In the genomic region with DNA sequence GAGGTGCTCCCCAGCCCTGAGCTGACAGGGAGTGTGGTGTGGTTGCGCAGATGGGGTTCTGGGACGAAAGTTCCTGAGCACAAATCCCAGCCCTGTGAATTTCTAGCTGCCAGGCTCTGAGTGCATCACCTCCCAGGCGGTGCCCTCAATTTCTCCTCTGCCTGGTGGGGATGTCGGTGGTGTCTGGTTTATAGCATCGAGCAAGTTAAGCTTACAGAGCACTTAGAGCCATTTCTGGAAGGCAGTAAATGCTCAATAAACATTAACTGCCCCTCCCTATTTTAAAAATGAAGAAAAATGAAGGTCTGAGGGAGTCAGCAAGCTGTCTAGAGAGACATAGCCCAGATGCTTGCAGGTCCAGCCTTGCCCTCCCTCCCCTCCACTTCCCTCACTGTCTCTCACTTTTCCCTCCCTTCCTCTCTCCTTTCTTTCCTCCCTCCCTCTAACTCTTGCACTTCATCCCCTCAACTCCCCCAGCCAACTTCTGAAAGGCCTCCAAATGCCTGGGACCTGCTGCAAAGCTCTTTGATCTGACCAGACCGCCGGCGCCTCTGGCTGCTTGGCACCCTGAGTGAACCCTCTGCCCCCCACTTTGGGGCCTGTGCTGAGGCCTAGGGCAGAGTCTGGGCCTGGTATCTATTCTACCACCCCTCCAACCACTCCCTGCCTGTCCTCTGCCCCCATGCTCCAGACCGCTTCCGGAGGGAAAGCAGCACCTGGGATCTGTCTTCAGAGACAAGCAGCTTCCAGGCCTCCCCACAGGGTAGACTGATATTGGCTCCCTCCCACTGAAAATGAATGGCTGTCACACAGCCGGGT, we compare ENCODE assay signal across 1 cellular context.
TF ChIP-seq lines count a peak whose summit lies in the region.

No MANE protein-coding gene starts in this region.

TF ChIP-seq in HepG2, 621 proteins besides CTCF, POLR2A, EP300 and RAD21 (continued from another document and continues in another):
- TF ChIP-seq, protein P1, sequence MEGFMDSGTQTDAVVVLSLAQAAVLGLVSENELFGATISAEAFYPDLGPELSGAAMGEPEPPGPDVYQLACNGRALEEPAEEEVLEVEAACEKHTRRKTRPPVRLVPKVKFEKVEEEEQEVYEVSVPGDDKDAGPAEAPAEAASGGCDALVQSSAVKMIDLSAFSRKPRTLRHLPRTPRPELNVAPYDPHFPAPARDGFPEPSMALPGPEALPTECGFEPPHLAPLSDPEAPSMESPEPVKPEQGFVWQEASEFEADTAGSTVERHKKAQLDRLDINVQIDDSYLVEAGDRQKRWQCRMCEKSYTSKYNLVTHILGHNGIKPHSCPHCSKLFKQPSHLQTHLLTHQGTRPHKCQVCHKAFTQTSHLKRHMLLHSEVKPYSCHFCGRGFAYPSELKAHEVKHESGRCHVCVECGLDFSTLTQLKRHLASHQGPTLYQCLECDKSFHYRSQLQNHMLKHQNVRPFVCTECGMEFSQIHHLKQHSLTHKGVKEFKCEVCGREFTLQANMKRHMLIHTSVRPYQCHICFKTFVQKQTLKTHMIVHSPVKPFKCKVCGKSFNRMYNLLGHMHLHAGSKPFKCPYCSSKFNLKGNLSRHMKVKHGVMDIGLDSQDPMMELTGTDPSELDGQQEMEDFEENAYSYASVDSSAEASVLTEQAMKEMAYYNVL (CRISPR knock-in tag; IDR thresholded peaks at IDR 0.05; ENCODE audit: borderline replicate concordance), result peak; percentile 94
- TF ChIP-seq TBX3 (IDR thresholded peaks at IDR 0.05; ENCODE audit: borderline replicate concordance), result peak; percentile 32; the same call in 1 of the 2 replicates
- no peak for TF ChIP-seq ZNF460 (CRISPR knock-in tag; IDR thresholded peaks at IDR 0.05; ENCODE audit: borderline replicate concordance)
- peak; percentile 92 for TF ChIP-seq ZFX (CRISPR knock-in tag; IDR thresholded peaks at IDR 0.05; ENCODE audit: low read depth)
- peak; percentile 41; the same call in 1 of the 2 replicates for TF ChIP-seq MYC (CRISPR knock-in tag; IDR thresholded peaks at IDR 0.05; ENCODE audit: borderline replicate concordance)
- TF ChIP-seq, protein P2, sequence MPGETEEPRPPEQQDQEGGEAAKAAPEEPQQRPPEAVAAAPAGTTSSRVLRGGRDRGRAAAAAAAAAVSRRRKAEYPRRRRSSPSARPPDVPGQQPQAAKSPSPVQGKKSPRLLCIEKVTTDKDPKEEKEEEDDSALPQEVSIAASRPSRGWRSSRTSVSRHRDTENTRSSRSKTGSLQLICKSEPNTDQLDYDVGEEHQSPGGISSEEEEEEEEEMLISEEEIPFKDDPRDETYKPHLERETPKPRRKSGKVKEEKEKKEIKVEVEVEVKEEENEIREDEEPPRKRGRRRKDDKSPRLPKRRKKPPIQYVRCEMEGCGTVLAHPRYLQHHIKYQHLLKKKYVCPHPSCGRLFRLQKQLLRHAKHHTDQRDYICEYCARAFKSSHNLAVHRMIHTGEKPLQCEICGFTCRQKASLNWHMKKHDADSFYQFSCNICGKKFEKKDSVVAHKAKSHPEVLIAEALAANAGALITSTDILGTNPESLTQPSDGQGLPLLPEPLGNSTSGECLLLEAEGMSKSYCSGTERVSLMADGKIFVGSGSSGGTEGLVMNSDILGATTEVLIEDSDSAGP (CRISPR knock-in tag; IDR thresholded peaks at IDR 0.05; ENCODE audit: borderline replicate concordance), result peak; percentile 37; the same call in 1 of the 2 replicates
- TF ChIP-seq, protein P3, sequence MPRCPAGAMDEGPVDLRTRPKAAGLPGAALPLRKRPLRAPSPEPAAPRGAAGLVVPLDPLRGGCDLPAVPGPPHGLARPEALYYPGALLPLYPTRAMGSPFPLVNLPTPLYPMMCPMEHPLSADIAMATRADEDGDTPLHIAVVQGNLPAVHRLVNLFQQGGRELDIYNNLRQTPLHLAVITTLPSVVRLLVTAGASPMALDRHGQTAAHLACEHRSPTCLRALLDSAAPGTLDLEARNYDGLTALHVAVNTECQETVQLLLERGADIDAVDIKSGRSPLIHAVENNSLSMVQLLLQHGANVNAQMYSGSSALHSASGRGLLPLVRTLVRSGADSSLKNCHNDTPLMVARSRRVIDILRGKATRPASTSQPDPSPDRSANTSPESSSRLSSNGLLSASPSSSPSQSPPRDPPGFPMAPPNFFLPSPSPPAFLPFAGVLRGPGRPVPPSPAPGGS (CRISPR knock-in tag; IDR thresholded peaks at IDR 0.05), result no peak
- TF ChIP-seq GMEB1 (CRISPR knock-in tag; IDR thresholded peaks at IDR 0.05; ENCODE audit: borderline replicate concordance), result no peak
- no peak for TF ChIP-seq SOX6 (IDR thresholded peaks at IDR 0.05)
- peak; percentile 60 for TF ChIP-seq SOX6 (CRISPR knock-in tag; IDR thresholded peaks at IDR 0.05)
- no peak for TF ChIP-seq ZBTB42 (CRISPR knock-in tag; IDR thresholded peaks at IDR 0.05)
- TF ChIP-seq, protein P4, sequence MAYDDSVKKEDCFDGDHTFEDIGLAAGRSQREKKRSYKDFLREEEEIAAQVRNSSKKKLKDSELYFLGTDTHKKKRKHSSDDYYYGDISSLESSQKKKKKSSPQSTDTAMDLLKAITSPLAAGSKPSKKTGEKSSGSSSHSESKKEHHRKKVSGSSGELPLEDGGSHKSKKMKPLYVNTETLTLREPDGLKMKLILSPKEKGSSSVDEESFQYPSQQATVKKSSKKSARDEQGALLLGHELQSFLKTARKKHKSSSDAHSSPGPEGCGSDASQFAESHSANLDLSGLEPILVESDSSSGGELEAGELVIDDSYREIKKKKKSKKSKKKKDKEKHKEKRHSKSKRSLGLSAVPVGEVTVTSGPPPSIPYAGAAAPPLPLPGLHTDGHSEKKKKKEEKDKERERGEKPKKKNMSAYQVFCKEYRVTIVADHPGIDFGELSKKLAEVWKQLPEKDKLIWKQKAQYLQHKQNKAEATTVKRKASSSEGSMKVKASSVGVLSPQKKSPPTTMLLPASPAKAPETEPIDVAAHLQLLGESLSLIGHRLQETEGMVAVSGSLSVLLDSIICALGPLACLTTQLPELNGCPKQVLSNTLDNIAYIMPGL (CRISPR knock-in tag; IDR thresholded peaks at IDR 0.05; ENCODE audit: borderline replicate concordance in 1 of 2, low read depth in 1 of 2), result no peak
- TF ChIP-seq SIN3B (IDR thresholded peaks at IDR 0.05; ENCODE audit: low read length), result no peak
- no peak for TF ChIP-seq SMAD3 (CRISPR knock-in tag; IDR thresholded peaks at IDR 0.05)
- TF ChIP-seq HNRNPL (IDR thresholded peaks at IDR 0.05; ENCODE audit: low read depth, low read length), result peak; percentile 94
- peak; percentile 60 for TF ChIP-seq MED13 (CRISPR knock-in tag; IDR thresholded peaks at IDR 0.05)
- TF ChIP-seq RARA (CRISPR knock-in tag; IDR thresholded peaks at IDR 0.05), result peak; percentile 83
- peak; percentile 42 for TF ChIP-seq KAT8 (CRISPR knock-in tag; IDR thresholded peaks at IDR 0.05)
- no peak for TF ChIP-seq ZNF136 (CRISPR knock-in tag; IDR thresholded peaks at IDR 0.05; ENCODE audit: low read depth)
- TF ChIP-seq KDM2A (CRISPR knock-in tag; IDR thresholded peaks at IDR 0.05; ENCODE audit: borderline replicate concordance, low read depth), result no peak
- 0 out of 2 replicates have a peak, but pooled peaks have one; percentile 32 for TF ChIP-seq HDAC1 (CRISPR knock-in tag; IDR thresholded peaks at IDR 0.05)
- TF ChIP-seq NFIB (CRISPR knock-in tag; IDR thresholded peaks at IDR 0.05; ENCODE audit: borderline replicate concordance), result no peak
- TF ChIP-seq, protein P5, sequence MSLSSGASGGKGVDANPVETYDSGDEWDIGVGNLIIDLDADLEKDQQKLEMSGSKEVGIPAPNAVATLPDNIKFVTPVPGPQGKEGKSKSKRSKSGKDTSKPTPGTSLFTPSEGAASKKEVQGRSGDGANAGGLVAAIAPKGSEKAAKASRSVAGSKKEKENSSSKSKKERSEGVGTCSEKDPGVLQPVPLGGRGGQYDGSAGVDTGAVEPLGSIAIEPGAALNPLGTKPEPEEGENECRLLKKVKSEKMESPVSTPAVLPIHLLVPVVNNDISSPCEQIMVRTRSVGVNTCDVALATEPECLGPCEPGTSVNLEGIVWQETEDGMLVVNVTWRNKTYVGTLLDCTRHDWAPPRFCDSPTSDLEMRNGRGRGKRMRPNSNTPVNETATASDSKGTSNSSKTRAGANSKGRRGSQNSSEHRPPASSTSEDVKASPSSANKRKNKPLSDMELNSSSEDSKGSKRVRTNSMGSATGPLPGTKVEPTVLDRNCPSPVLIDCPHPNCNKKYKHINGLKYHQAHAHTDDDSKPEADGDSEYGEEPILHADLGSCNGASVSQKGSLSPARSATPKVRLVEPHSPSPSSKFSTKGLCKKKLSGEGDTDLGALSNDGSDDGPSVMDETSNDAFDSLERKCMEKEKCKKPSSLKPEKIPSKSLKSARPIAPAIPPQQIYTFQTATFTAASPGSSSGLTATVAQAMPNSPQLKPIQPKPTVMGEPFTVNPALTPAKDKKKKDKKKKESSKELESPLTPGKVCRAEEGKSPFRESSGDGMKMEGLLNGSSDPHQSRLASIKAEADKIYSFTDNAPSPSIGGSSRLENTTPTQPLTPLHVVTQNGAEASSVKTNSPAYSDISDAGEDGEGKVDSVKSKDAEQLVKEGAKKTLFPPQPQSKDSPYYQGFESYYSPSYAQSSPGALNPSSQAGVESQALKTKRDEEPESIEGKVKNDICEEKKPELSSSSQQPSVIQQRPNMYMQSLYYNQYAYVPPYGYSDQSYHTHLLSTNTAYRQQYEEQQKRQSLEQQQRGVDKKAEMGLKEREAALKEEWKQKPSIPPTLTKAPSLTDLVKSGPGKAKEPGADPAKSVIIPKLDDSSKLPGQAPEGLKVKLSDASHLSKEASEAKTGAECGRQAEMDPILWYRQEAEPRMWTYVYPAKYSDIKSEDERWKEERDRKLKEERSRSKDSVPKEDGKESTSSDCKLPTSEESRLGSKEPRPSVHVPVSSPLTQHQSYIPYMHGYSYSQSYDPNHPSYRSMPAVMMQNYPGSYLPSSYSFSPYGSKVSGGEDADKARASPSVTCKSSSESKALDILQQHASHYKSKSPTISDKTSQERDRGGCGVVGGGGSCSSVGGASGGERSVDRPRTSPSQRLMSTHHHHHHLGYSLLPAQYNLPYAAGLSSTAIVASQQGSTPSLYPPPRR (CRISPR knock-in tag; IDR thresholded peaks at IDR 0.05; ENCODE audit: borderline replicate concordance), result 0 out of 2 replicates have a peak, but pooled peaks have one; percentile 34
- TF ChIP-seq TAF1 (CRISPR knock-in tag; IDR thresholded peaks at IDR 0.05), result no peak
- TF ChIP-seq YY1 (IDR thresholded peaks at IDR 0.05; ENCODE audit: insufficient read depth, insufficient replicate concordance, low read depth, low read length), result peak; percentile 18
- no peak for TF ChIP-seq ZNF878 (CRISPR knock-in tag; IDR thresholded peaks at IDR 0.05)
- TF ChIP-seq NCOA1 (CRISPR knock-in tag; IDR thresholded peaks at IDR 0.05), result no peak
- TF ChIP-seq E2F5 (CRISPR knock-in tag; conservative IDR thresholded peaks at IDR 0.05), result no peak
- TF ChIP-seq GABPB1 (CRISPR knock-in tag; IDR thresholded peaks at IDR 0.05), result peak; percentile 46; the same call in 1 of the 2 replicates
- peak; percentile 15; the same call in 1 of the 2 replicates for TF ChIP-seq BCL6 (CRISPR knock-in tag; IDR thresholded peaks at IDR 0.05)
- TF ChIP-seq, protein P6, sequence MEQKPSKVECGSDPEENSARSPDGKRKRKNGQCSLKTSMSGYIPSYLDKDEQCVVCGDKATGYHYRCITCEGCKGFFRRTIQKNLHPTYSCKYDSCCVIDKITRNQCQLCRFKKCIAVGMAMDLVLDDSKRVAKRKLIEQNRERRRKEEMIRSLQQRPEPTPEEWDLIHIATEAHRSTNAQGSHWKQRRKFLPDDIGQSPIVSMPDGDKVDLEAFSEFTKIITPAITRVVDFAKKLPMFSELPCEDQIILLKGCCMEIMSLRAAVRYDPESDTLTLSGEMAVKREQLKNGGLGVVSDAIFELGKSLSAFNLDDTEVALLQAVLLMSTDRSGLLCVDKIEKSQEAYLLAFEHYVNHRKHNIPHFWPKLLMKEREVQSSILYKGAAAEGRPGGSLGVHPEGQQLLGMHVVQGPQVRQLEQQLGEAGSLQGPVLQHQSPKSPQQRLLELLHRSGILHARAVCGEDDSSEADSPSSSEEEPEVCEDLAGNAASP (CRISPR knock-in tag; IDR thresholded peaks at IDR 0.05; ENCODE audit: borderline replicate concordance), result no peak; the same call in 1 of the 2 replicates
- TF ChIP-seq, protein P7, sequence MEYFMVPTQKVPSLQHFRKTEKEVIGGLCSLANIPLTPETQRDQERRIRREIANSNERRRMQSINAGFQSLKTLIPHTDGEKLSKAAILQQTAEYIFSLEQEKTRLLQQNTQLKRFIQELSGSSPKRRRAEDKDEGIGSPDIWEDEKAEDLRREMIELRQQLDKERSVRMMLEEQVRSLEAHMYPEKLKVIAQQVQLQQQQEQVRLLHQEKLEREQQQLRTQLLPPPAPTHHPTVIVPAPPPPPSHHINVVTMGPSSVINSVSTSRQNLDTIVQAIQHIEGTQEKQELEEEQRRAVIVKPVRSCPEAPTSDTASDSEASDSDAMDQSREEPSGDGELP (IDR thresholded peaks at IDR 0.05; ENCODE audit: borderline replicate concordance, low read depth), result peak; percentile 23; the same call in 1 of the 2 replicates
- no peak for TF ChIP-seq ZSCAN5A (CRISPR knock-in tag; IDR thresholded peaks at IDR 0.05; ENCODE audit: borderline replicate concordance)
- TF ChIP-seq ZNF703 (CRISPR knock-in tag; IDR thresholded peaks at IDR 0.05; ENCODE audit: borderline replicate concordance), result no peak
- TF ChIP-seq NR0B2 (CRISPR knock-in tag; IDR thresholded peaks at IDR 0.05), result no peak
- peak; percentile 66; the same call in 1 of the 2 replicates for TF ChIP-seq MTA1 (CRISPR knock-in tag; IDR thresholded peaks at IDR 0.05; ENCODE audit: borderline replicate concordance)
